In the genomic region with DNA sequence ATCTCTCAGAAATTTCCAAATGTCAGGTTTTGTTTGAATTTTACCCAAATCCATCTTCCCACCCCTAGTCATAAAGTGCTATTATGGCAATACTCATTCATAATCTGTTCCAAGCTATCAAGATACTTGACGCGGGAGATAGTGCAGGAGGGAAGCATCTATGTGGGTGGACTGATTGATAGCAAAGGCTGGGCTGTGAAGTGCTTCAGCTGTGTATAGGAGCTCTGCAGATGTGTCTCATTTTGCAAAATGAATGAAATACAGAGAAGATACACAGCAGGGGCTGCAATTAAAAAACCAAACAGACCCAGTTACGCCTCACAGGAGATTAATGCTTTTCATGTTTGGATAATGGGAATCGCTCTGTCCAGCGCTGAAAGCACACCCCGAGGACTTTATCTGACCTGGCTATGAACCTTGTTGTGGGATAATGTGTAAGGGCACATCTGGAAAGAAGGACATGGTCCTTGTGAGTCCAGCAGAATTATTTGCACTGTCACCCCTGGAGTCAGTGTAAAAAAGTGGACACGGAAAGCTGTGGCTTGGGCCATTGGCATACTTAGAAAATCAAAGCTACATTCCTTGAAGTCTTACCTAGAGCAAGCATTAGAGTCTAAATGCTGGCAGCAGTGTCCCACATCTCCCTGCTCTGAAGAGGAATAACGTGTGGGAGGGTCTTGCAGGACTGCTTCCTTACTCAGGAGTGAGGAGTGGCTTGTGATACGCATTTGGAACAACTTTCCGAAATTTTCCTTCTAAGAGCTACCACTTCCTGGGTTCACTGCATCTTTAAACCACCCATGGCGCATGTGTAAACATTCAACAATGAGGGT, we compare ENCODE assay signal across 14 cellular contexts.
DNase-seq lines count a peak whose midpoint lies in the region; ATAC-seq, FAIRE-seq and TF ChIP-seq lines count a peak whose summit lies in the region.
"Had no signal": no experiment of that assay in that cellular context is flagged by ENCODE, and none has a peak within 500 bp of the region (broad histone marks: within the 10 kb centered on the region; RNA-seq: fewer than 3 reads in every experiment).

No MANE protein-coding gene starts in this region.

- peak; percentile 61 for DNase-seq in NCI-H748 treated with DMSO at 0.1 percent for 48 hours (lab: John Stamatoyannopoulos, UW)
- no peak for DNase-seq in epithelial cell of esophagus (ENCODE audit: low read depth)
- peak; percentile 73 for DNase-seq in putamen (ENCODE audit: low spot score)
- no peak for DNase-seq in activated effector memory CD4-positive, alpha-beta T cell treated with Interleukin-2 at 50 U/mL for 16 hours
- DNase-seq in T1000 (lab: John Stamatoyannopoulos, UW): no peak
- no peak for DNase-seq in stimulated activated naive CD4-positive, alpha-beta T cell (lab: John Stamatoyannopoulos, UW)
- DNase-seq: activated T-cell treated with anti-CD3 and anti-CD28 coated beads, Interleukin-2, amount 50 U/mL, for 48 hours; central memory CD4-positive, alpha-beta T cell; foreskin fibroblast; H7; NCI-H1105; stimulated activated CD4-positive, alpha-beta T cell treated with anti-CD3 and anti-CD28 coated beads, Interleukin-12 subunit alpha, Interleukin-12 subunit beta, amount 100 ng/mL, for 4 hours had no signal

- ATAC-seq in HG03039 (IDR thresholded peaks at IDR 0.05; ENCODE audit: unreplicated experiment): no peak

- H3K4me3 ChIP-seq in epithelial cell of esophagus (ENCODE audit: low read length): peak overlapping the region; percentile 94

- TF ChIP-seq CTCF in epithelial cell of esophagus (IDR thresholded peaks at IDR 0.05; ENCODE audit: insufficient read depth, low read depth, low read length, missing control alignments): no peak

- FAIRE-seq in G401.6 (lab: Jason Lieb, UNC): peak; percentile 89

Comparison
In these comparisons a context has a peak if more than half of its experiments do, and no peak if none do; other contexts are left out.
1. DNase-seq: peak in NCI-H748 treated with DMSO at 0.1 percent for 48 hours (single experiment) and putamen (single experiment); none in epithelial cell of esophagus (single experiment), activated effector memory CD4-positive, alpha-beta T cell treated with Interleukin-2 at 50 U/mL for 16 hours (single experiment), T1000 (single experiment) and stimulated activated naive CD4-positive, alpha-beta T cell (0 of 6).